ENCODE assay signal across 8 cellular contexts in genomic region chr10:86439544-86439943, GRCh38.
A peak's percentile ranks its signal among the peaks of the same experiment; 100 is the strongest.
DNase-seq lines count a peak whose midpoint lies in the region; ATAC-seq and TF ChIP-seq lines count a peak whose summit lies in the region.

No MANE protein-coding gene starts in this region.

- peaks cover 10% of the 10 kb centered on the region in 2 donors for H3K4me1 Mint-ChIP-seq in stimulated activated naive B cell treated with anti-CD40 and anti-IgM and Interleukin-4, amounts not matched to agents 10 μg/mL and 1 μg/mL and 100 μg/mL, for 72 hours

- H3K27me3 Mint-ChIP-seq in stimulated activated naive B cell treated with anti-CD40 and anti-IgM and Interleukin-4, amounts not matched to agents 10 μg/mL and 1 μg/mL and 100 μg/mL, for 72 hours: no peaks in the 10 kb centered on the region

- H3K9me2 ChIP-seq in PC-3 (replicated peaks; ENCODE audit: low read length): no peaks in the 10 kb centered on the region

- H3K27me3 ChIP-seq in PC-3 (ENCODE audit: low read length): no peaks in the 10 kb centered on the region

- H3K4me2 ChIP-seq in PC-3 (ENCODE audit: low read length): no peak overlapping the region

- H3K27ac ChIP-seq in PC-3 (ENCODE audit: low read length): no peak overlapping the region

- peaks cover 45% of the 10 kb centered on the region for H3K36me3 ChIP-seq in PC-3 (ENCODE audit: low read depth, low read length)

- no peak overlapping the region for H3K4me3 ChIP-seq in PC-3 (ENCODE audit: low read length)
- no peak overlapping the region for H3K4me3 ChIP-seq in fibroblast of the aortic adventitia (ENCODE audit: low read depth, low read length)
- no peak overlapping the region for H3K4me3 ChIP-seq in retinal pigment epithelial cell (ENCODE audit: low read length)

- BruUV-seq in PC-3 (replicated peaks; lab: Mats Ljungman, UMichigan): no TSS peak

- no peaks in the 10 kb centered on the region for H4K20me1 ChIP-seq in PC-3 (ENCODE audit: low read length)

- H3K4me3 Mint-ChIP-seq in stimulated activated naive B cell treated with anti-CD40 and anti-IgM and Interleukin-4, amounts not matched to agents 10 μg/mL and 1 μg/mL and 100 μg/mL, for 72 hours: no peak overlapping the region

- no peaks in the 10 kb centered on the region for H3K9me3 Mint-ChIP-seq in stimulated activated naive B cell treated with anti-CD40 and anti-IgM and Interleukin-4, amounts not matched to agents 10 μg/mL and 1 μg/mL and 100 μg/mL, for 72 hours

- no peaks in the 10 kb centered on the region for H3K4me1 ChIP-seq in PC-3 (ENCODE audit: insufficient read depth, low read length)

- POLR2A ChIA-PET in PC-3 (lab: Charles Lee; ENCODE audit: unreplicated experiment): no interaction called here

- intact Hi-C loops in PC-3 (cut with micrococcal nuclease): no loop called here

- no peak overlapping the region for H3K27ac Mint-ChIP-seq in stimulated activated naive B cell treated with anti-CD40 and anti-IgM and Interleukin-4, amounts not matched to agents 10 μg/mL and 1 μg/mL and 100 μg/mL, for 72 hours

- CTCF ChIA-PET in PC-3 (lab: Charles Lee): no interaction called here

- no peak overlapping the region for H3K9ac ChIP-seq in PC-3 (ENCODE audit: low read length)

- DNase-seq in EL (peak; percentile 71), PC-3 (peak; percentile 25), fibroblast of the aortic adventitia (ENCODE audit: low read depth) (peak; percentile 85), retinal pigment epithelial cell (ENCODE audit: low read depth) (peak; percentile 91), NCI-H2171 (lab: John Stamatoyannopoulos, UW) (no peak), NCI-H345 (lab: John Stamatoyannopoulos, UW) (no peak)
- DNase-seq in stimulated activated naive B cell treated with anti-CD40 and anti-IgM and Interleukin-4, amounts not matched to agents 10 μg/mL and 1 μg/mL and 100 μg/mL, for 72 hours: no peak

- no peaks in the 10 kb centered on the region for H3K79me2 ChIP-seq in PC-3 (ENCODE audit: low read length)

- peaks cover 50 to 60% of the 10 kb centered on the region in 2 donors for H3K36me3 Mint-ChIP-seq in stimulated activated naive B cell treated with anti-CD40 and anti-IgM and Interleukin-4, amounts not matched to agents 10 μg/mL and 1 μg/mL and 100 μg/mL, for 72 hours

- no peaks in the 10 kb centered on the region for H3K9me3 ChIP-seq in PC-3 (ENCODE audit: low read length)

- H3F3A ChIP-seq in PC-3 (ENCODE audit: low read length, unreplicated experiment): no peaks in the 10 kb centered on the region

- no peak overlapping the region for H2AFZ ChIP-seq in PC-3 (ENCODE audit: low read length)

- TF ChIP-seq CTCF in PC-3 (conservative IDR thresholded peaks at IDR 0.05; ENCODE audit: low read depth, low read length): no peak
- no peak for TF ChIP-seq CTCF in fibroblast of the aortic adventitia (IDR thresholded peaks at IDR 0.05; ENCODE audit: insufficient read depth, low read length)
- TF ChIP-seq CTCF in retinal pigment epithelial cell (conservative IDR thresholded peaks at IDR 0.05; ENCODE audit: low read depth, low read length): peak; percentile 1

- ATAC-seq in PC-3: no peak
- no peak for ATAC-seq in stimulated activated naive B cell treated with anti-CD40 and anti-IgM and Interleukin-4, amounts not matched to agents 10 μg/mL and 1 μg/mL and 100 μg/mL, for 72 hours (replicated peaks)
- ATAC-seq in GM18870 (IDR thresholded peaks at IDR 0.05; ENCODE audit: unreplicated experiment): no peak

Comparison
In these comparisons a context has a peak if more than half of its experiments do, and no peak if none do; other contexts are left out.
1. DNase-seq: peak in EL (single experiment), PC-3 (single experiment), fibroblast of the aortic adventitia (single experiment) and retinal pigment epithelial cell (single experiment); none in stimulated activated naive B cell treated with anti-CD40 and anti-IgM and Interleukin-4, amounts not matched to agents 10 μg/mL and 1 μg/mL and 100 μg/mL, for 72 hours (single experiment), NCI-H2171 (single experiment) and NCI-H345 (single experiment).